Comparison of ENCODE assay signal across 10 cellular contexts in genomic region chr6:35903679-35904078, GRCh38.
"Had no signal": no experiment of that assay in that cellular context is flagged by ENCODE, and none has a peak within 500 bp of the region (broad histone marks: within the 10 kb centered on the region; RNA-seq: fewer than 3 reads in every experiment).

No MANE protein-coding gene starts in this region.

- DNase-seq: GM23248, GOT3, H7, HFFc6, IMR-90, KG1 had no signal

- FAIRE-seq: K562 had no signal

- H3K27ac ChIP-seq: GM23248, HL-60 had no signal

- H2AFZ ChIP-seq: GM23248 had no signal

- ATAC-seq: HCT116, K562 had no signal

- H3K4me3 ChIP-seq: GM23248, HAP-1, K562 had no signal

- H3K9ac ChIP-seq: GM23248 had no signal
